In genomic region chr3:45921158-45922038, GRCh38 we compare ENCODE assay signal across 22 cellular contexts. TPM values are rescaled to one million over a fixed set of nuclear protein-coding genes. Genes with fewer than 3 reads are reported as not detected.
DNase-seq lines count a peak whose midpoint lies in the region; ATAC-seq and TF ChIP-seq lines count a peak whose summit lies in the region.
"Had no signal": no experiment of that assay in that cellular context is flagged by ENCODE, and none has a peak within 500 bp of the region (broad histone marks: within the 10 kb centered on the region; RNA-seq: fewer than 3 reads in every experiment).

No MANE protein-coding gene starts in this region.

- H2BK5ac ChIP-seq in neuronal stem cell (ENCODE audit: low read length): peak overlapping the region; percentile 18

- H3K4me3 Mint-ChIP-seq in activated naive CD4-positive, alpha-beta T cell treated with anti-CD3 and anti-CD28 coated beads, Interleukin-2, amount 50 U/mL, for 24 hours: no peak overlapping the region
- no peak overlapping the region for H3K4me3 Mint-ChIP-seq in activated naive CD4-positive, alpha-beta T cell treated with anti-CD3 and anti-CD28 coated beads, Interleukin-2, amount 10 ng/mL, durations not matched to agents 7 days and 5 days
- H3K4me3 Mint-ChIP-seq in endodermal cell: no peak overlapping the region

- peaks cover 13% of the 10 kb centered on the region for H3K36me3 Mint-ChIP-seq in activated naive CD4-positive, alpha-beta T cell treated with anti-CD3 and anti-CD28 coated beads, Interleukin-2, amount 50 U/mL, for 24 hours
- H3K36me3 Mint-ChIP-seq in activated naive CD4-positive, alpha-beta T cell treated with anti-CD3 and anti-CD28 coated beads, Interleukin-2, amount 10 ng/mL, durations not matched to agents 7 days and 5 days: peaks cover 50% of the 10 kb centered on the region
- peaks cover 35% of the 10 kb centered on the region for H3K36me3 Mint-ChIP-seq in endodermal cell (ENCODE audit: low read depth)

- H3K9ac ChIP-seq in endodermal cell (ENCODE audit: extremely low read depth, low read length, poor library complexity, severe bottlenecking) (no peak overlapping the region), neuronal stem cell (ENCODE audit: low read depth, low read length, poor library complexity) (no peak overlapping the region)
- H3K9ac ChIP-seq: GM23248 had no signal

- no peak overlapping the region for H4K8ac ChIP-seq in neuronal stem cell (ENCODE audit: low read depth, low read length)

- H3K4me2 ChIP-seq in neuronal stem cell (ENCODE audit: insufficient read depth, low read length, poor library complexity, severe bottlenecking): no peak overlapping the region

- H3K4me1 Mint-ChIP-seq in activated naive CD4-positive, alpha-beta T cell treated with anti-CD3 and anti-CD28 coated beads, Interleukin-2, amount 50 U/mL, for 24 hours: peaks cover 15% of the 10 kb centered on the region
- H3K4me1 Mint-ChIP-seq in activated naive CD4-positive, alpha-beta T cell treated with anti-CD3 and anti-CD28 coated beads, Interleukin-2, amount 10 ng/mL, durations not matched to agents 7 days and 5 days: peaks cover 19% of the 10 kb centered on the region
- no peaks in the 10 kb centered on the region for H3K4me1 Mint-ChIP-seq in endodermal cell

- 92 to 94% methylated on average over 10 to 14 of the region's 14 CpGs for WGBS in endodermal cell (ENCODE audit: insufficient coverage in 1 of 2, insufficient read length in 1 of 2), 2 experiments
- no CpG with 5 or more reads among the region's 14 CpGs for WGBS in neuronal stem cell (ENCODE audit: extremely low coverage in 2 of 2, insufficient read length in 2 of 2, insufficient replicate concordance in 1 of 2), 2 donors
- 82 to 86% methylated on average over 14 of the region's 14 CpGs for WGBS in aorta, 2 donors
- WGBS in body of pancreas, 2 donors: 87 to 93% methylated on average over 8 to 14 of the region's 14 CpGs

- H3K27me3 Mint-ChIP-seq in activated naive CD4-positive, alpha-beta T cell treated with anti-CD3 and anti-CD28 coated beads, Interleukin-2, amount 50 U/mL, for 24 hours: no peaks in the 10 kb centered on the region
- peaks cover 5% of the 10 kb centered on the region for H3K27me3 Mint-ChIP-seq in activated naive CD4-positive, alpha-beta T cell treated with anti-CD3 and anti-CD28 coated beads, Interleukin-2, amount 10 ng/mL, durations not matched to agents 7 days and 5 days
- no peaks in the 10 kb centered on the region for H3K27me3 Mint-ChIP-seq in endodermal cell (ENCODE audit: insufficient read depth)

- H3K27ac Mint-ChIP-seq in activated naive CD4-positive, alpha-beta T cell treated with anti-CD3 and anti-CD28 coated beads, Interleukin-2, amount 50 U/mL, for 24 hours: peak overlapping the region; percentile 41
- H3K27ac Mint-ChIP-seq in activated naive CD4-positive, alpha-beta T cell treated with anti-CD3 and anti-CD28 coated beads, Interleukin-2, amount 10 ng/mL, durations not matched to agents 7 days and 5 days: no peak overlapping the region
- H3K27ac Mint-ChIP-seq in endodermal cell: peak overlapping the region; percentile 23

- H3K79me1 ChIP-seq in neuronal stem cell (ENCODE audit: low read depth, low read length): no peaks in the 10 kb centered on the region

- H2AK5ac ChIP-seq in neuronal stem cell (ENCODE audit: low read depth, low read length): no peak overlapping the region

- no peak for DNase-seq in activated naive CD4-positive, alpha-beta T cell treated with anti-CD3 and anti-CD28 coated beads, Interleukin-2, amount 10 ng/mL, durations not matched to agents 7 days and 5 days
- DNase-seq in SJCRH30 (peak; percentile 47 to 64), endodermal cell (no peak), neuronal stem cell (ENCODE audit: low spot score) (no peak), aorta (no peak), body of pancreas (no peak), HT-29 (ENCODE audit: low spot score) (no peak)
- DNase-seq: BE2C, GM23248, KBM-7, MV-4-11, NCI-H1417, NCI-H187, NCI-H2107, NCI-H2227 treated with DMSO at 0.1 percent for 48 hours, NCI-H510A treated with DMSO at 0.1 percent for 48 hours, NCI-H774, OCI-M1, SHP77 had no signal

- TF ChIP-seq POLR2A in body of pancreas (IDR thresholded peaks at IDR 0.05): no peak

- H3K4ac ChIP-seq in neuronal stem cell (ENCODE audit: low read length): no peak overlapping the region

- no peak overlapping the region for H2BK12ac ChIP-seq in neuronal stem cell (ENCODE audit: low read length)

- no peaks in the 10 kb centered on the region for H3K9me3 ChIP-seq in SJCRH30 (replicated peaks)
- no peaks in the 10 kb centered on the region for H3K9me3 ChIP-seq in endodermal cell (ENCODE audit: control insufficient read depth, low read length)
- H3K9me3 ChIP-seq in neuronal stem cell (replicated peaks in 1 of 2; ENCODE audit: control insufficient read depth in 2 of 2, insufficient read depth in 1 of 2, low read depth in 1 of 2, low read length in 2 of 2): no peaks in the 10 kb centered on the region
- no peaks in the 10 kb centered on the region for H3K9me3 ChIP-seq in aorta (ENCODE audit: control insufficient read depth, low read length)
- H3K9me3 ChIP-seq in body of pancreas: no peaks in the 10 kb centered on the region
- H3K9me3 ChIP-seq: BE2C had no signal

- no peak overlapping the region for H3K23ac ChIP-seq in neuronal stem cell (ENCODE audit: low read depth, low read length, poor library complexity)

- H3K18ac ChIP-seq in neuronal stem cell (ENCODE audit: low read length): no peak overlapping the region

- H3K4me1 ChIP-seq in SJCRH30 (peaks cover 6% of the 10 kb centered on the region; the same call in 1 of the 2 replicates), endodermal cell (ENCODE audit: control insufficient read depth, insufficient read depth, low read length) (no peaks in the 10 kb centered on the region), neuronal stem cell (ENCODE audit: control insufficient read depth in 2 of 2, insufficient read depth in 1 of 2, low read depth in 1 of 2, low read length in 2 of 2) (no peaks in the 10 kb centered on the region), aorta (ENCODE audit: control insufficient read depth in 1 of 2, insufficient read depth in 2 of 2, low read length in 2 of 2) (no peaks in the 10 kb centered on the region), body of pancreas (no peaks in the 10 kb centered on the region)
- H3K4me1 ChIP-seq: BE2C had no signal

- TF ChIP-seq CTCF in endodermal cell (conservative IDR thresholded peaks at IDR 0.05) (no peak), body of pancreas (IDR thresholded peaks at IDR 0.05) (no peak)

- H4K91ac ChIP-seq in neuronal stem cell (ENCODE audit: low read depth, low read length, poor library complexity): no peak overlapping the region

- H2AFZ ChIP-seq in neuronal stem cell (ENCODE audit: low read length): no peak overlapping the region
- H2AFZ ChIP-seq: GM23248 had no signal

- H3K27me3 ChIP-seq in SJCRH30: no peaks in the 10 kb centered on the region
- H3K27me3 ChIP-seq in endodermal cell (ENCODE audit: control insufficient read depth, insufficient read depth, low read length, poor library complexity, severe bottlenecking): no peaks in the 10 kb centered on the region
- no peaks in the 10 kb centered on the region for H3K27me3 ChIP-seq in neuronal stem cell (ENCODE audit: control insufficient read depth in 3 of 3, insufficient read depth in 3 of 3, low read depth in 1 of 3, low read length in 3 of 3)
- no peaks in the 10 kb centered on the region for H3K27me3 ChIP-seq in aorta (ENCODE audit: control insufficient read depth in 1 of 2, insufficient read depth in 2 of 2, low read length in 1 of 2)
- no peaks in the 10 kb centered on the region for H3K27me3 ChIP-seq in body of pancreas
- H3K27me3 ChIP-seq: BE2C had no signal

- no peaks in the 10 kb centered on the region for H3K9me3 Mint-ChIP-seq in activated naive CD4-positive, alpha-beta T cell treated with anti-CD3 and anti-CD28 coated beads, Interleukin-2, amount 50 U/mL, for 24 hours
- no peaks in the 10 kb centered on the region for H3K9me3 Mint-ChIP-seq in activated naive CD4-positive, alpha-beta T cell treated with anti-CD3 and anti-CD28 coated beads, Interleukin-2, amount 10 ng/mL, durations not matched to agents 7 days and 5 days
- H3K9me3 Mint-ChIP-seq in endodermal cell: no peaks in the 10 kb centered on the region

- intact Hi-C loops in aorta (cut with DNase I) (no loop called here), body of pancreas (cut with DNase I) (no loop called here)

- ATAC-seq in aorta (ENCODE audit: low FRiP score) (no peak), body of pancreas (no peak)
- ATAC-seq: HCT116, SK-N-SH treated with all-trans-retinoic acid at 6 μM for 48 hours had no signal

- H3K4me3 ChIP-seq in SJCRH30 (no peak overlapping the region), endodermal cell (ENCODE audit: low read length) (no peak overlapping the region), neuronal stem cell (ENCODE audit: low read length in 2 of 2) (no peak overlapping the region), aorta (ENCODE audit: low read length in 2 of 2) (no peak overlapping the region), body of pancreas (no peak overlapping the region)
- H3K4me3 ChIP-seq: GM23248 had no signal

- CTCF ChIA-PET in activated naive CD4-positive, alpha-beta T cell treated with anti-CD3 and anti-CD28 coated beads, Interleukin-2, amount 10 ng/mL, durations not matched to agents 7 days and 5 days (lab: Charles Lee): interaction anchor here (0.8 to 1.5 kb wide), 4 partner anchors 12 to 158 kb away, joined by 3 to 5 read pairs (median 4); no protein-coding TSS in a partner anchor

- H2BK120ac ChIP-seq in neuronal stem cell (ENCODE audit: low read depth, low read length): no peak overlapping the region

- no peak overlapping the region for H2BK15ac ChIP-seq in neuronal stem cell (ENCODE audit: low read length)

- no peak overlapping the region for H3K14ac ChIP-seq in neuronal stem cell (ENCODE audit: low read length)

- H3K36me3 ChIP-seq in SJCRH30 (no peaks in the 10 kb centered on the region), endodermal cell (ENCODE audit: control insufficient read depth, insufficient read depth, low read length) (peaks cover 19% of the 10 kb centered on the region), neuronal stem cell (replicated peaks in 1 of 2; ENCODE audit: control insufficient read depth in 2 of 2, insufficient read depth in 2 of 2, low read length in 2 of 2) (peaks cover 21 to 49% of the 10 kb centered on the region in 2 donors), aorta (ENCODE audit: control insufficient read depth in 1 of 2, insufficient read depth in 2 of 2, low read length in 1 of 2) (peaks cover 6 to 16% of the 10 kb centered on the region in 2 donors), body of pancreas (replicated peaks in 1 of 2; ENCODE audit: insufficient read depth in 1 of 2, low read depth in 2 of 2) (peaks cover 7 to 32% of the 10 kb centered on the region in 2 donors)
- H3K36me3 ChIP-seq: BE2C had no signal

- H3K27ac ChIP-seq in SJCRH30: no peak overlapping the region
- no peak overlapping the region for H3K27ac ChIP-seq in endodermal cell (ENCODE audit: low read depth, low read length)
- no peak overlapping the region for H3K27ac ChIP-seq in neuronal stem cell (replicated peaks; ENCODE audit: low read length)
- no peak overlapping the region for H3K27ac ChIP-seq in aorta (ENCODE audit: low read depth in 1 of 2, low read length in 2 of 2)
- no peak overlapping the region for H3K27ac ChIP-seq in body of pancreas
- H3K27ac ChIP-seq: GM23248 had no signal

RNA-seq across cellular contexts. Expression of gene CXCR6, which starts 21.9 kb away (rescaled TPM):
- not detected in 2 replicates for total RNA-seq in SJCRH30 (2014; rRNA removed; shearing (Covaris generic))
- not detected for total RNA-seq in endodermal cell
- polyA plus RNA-seq in endodermal cell (2013, experiment 1 of 2): not detected
- polyA plus RNA-seq in endodermal cell (2013, experiment 2 of 2): not detected
- polyA plus RNA-seq in neuronal stem cell (2013, experiment 1 of 2): not detected
- not detected for polyA plus RNA-seq in neuronal stem cell (2013, experiment 2 of 2)
- 1 to 10 TPM; 1.4 to 2.8 TPM for total RNA-seq in aorta
- polyA plus RNA-seq in aorta: 1 to 10 TPM in 1 of 2 donors, not detected in 1; 2.9 TPM
- 1 to 10 TPM in 1 of 2 donors, not detected in 1; 2.9 TPM for total RNA-seq in body of pancreas
- total RNA-seq in HT-29 (2014; rRNA removed; shearing (Covaris generic)): not detected in 2 replicates
- total RNA-seq: GM23248 had no signal
- polyA plus RNA-seq: GM23248 had no signal

RNA-seq across cellular contexts. Expression of gene CCR9, which starts 35.1 kb away (rescaled TPM):
- total RNA-seq in SJCRH30 (2014; rRNA removed; shearing (Covaris generic)): not detected in 2 replicates
- not detected for total RNA-seq in endodermal cell
- polyA plus RNA-seq in endodermal cell (2013, experiment 1 of 2): not detected
- not detected for polyA plus RNA-seq in endodermal cell (2013, experiment 2 of 2)
- not detected for polyA plus RNA-seq in neuronal stem cell (2013, experiment 1 of 2)
- not detected for polyA plus RNA-seq in neuronal stem cell (2013, experiment 2 of 2)
- total RNA-seq in aorta: not detected
- polyA plus RNA-seq in aorta: under 1 TPM in 1 of 2 donors, not detected in 1; 0.25 TPM
- not detected for total RNA-seq in body of pancreas
- total RNA-seq in HT-29 (2014; rRNA removed; shearing (Covaris generic)): not detected in 2 replicates
- total RNA-seq: GM23248 had no signal
- polyA plus RNA-seq: GM23248 had no signal

Comparison
In these comparisons a context has a peak if more than half of its experiments do, and no peak if none do; other contexts are left out.
1. DNase-seq: peak in SJCRH30 (2 of 2); none in activated naive CD4-positive, alpha-beta T cell treated with anti-CD3 and anti-CD28 coated beads, Interleukin-2, amount 10 ng/mL, durations not matched to agents 7 days and 5 days (single experiment), endodermal cell (single experiment), neuronal stem cell (single experiment), aorta (0 of 2), body of pancreas (0 of 4) and HT-29 (single experiment).